ENCODE assay signal across 8 cellular contexts in genomic region chr9:74951107-74951720, GRCh38. TPM values are rescaled to one million over a fixed set of nuclear protein-coding genes. Genes with fewer than 3 reads are reported as not detected.
DNase-seq lines count a peak whose midpoint lies in the region; ATAC-seq and TF ChIP-seq lines count a peak whose summit lies in the region.

No MANE protein-coding gene starts in this region.

- peaks cover 38% of the 10 kb centered on the region for H3K4me1 Mint-ChIP-seq in activated CD4-positive, alpha-beta T cell treated with anti-CD3 and anti-CD28 coated beads, Interleukin-2, amount 10 ng/mL, durations not matched to agents 24 days and 14 days

- ATAC-seq in HG03025 (IDR thresholded peaks at IDR 0.05; ENCODE audit: low FRiP score, unreplicated experiment): no peak
- ATAC-seq in GM18517 (IDR thresholded peaks at IDR 0.05; ENCODE audit: unreplicated experiment): no peak

- H3K4me1 ChIP-seq in liver (ENCODE audit: control insufficient read depth in 4 of 4, insufficient read depth in 4 of 4, low read length in 3 of 4) (peaks cover 0 to 8% (median 3%) of the 10 kb centered on the region in 4 donors), thyroid gland (no peaks in the 10 kb centered on the region)

- no peaks in the 10 kb centered on the region for H3K36me3 ChIP-seq in liver (ENCODE audit: control insufficient read depth in 4 of 4, insufficient read depth in 3 of 4, low read depth in 1 of 4, low read length in 3 of 4)
- no peaks in the 10 kb centered on the region for H3K36me3 ChIP-seq in thyroid gland

- H3K9me3 ChIP-seq in liver (ENCODE audit: control insufficient read depth in 4 of 4, low read length in 3 of 4) (no peaks in the 10 kb centered on the region), thyroid gland (no peaks in the 10 kb centered on the region)

- peak overlapping the region; percentile 97 for H3K27ac Mint-ChIP-seq in activated CD4-positive, alpha-beta T cell treated with anti-CD3 and anti-CD28 coated beads, Interleukin-2, amount 10 ng/mL, durations not matched to agents 24 days and 14 days

- no peak for TF ChIP-seq POLR2A in thyroid gland (IDR thresholded peaks at IDR 0.05)

- TF ChIP-seq CTCF in liver (IDR thresholded peaks at IDR 0.05; ENCODE audit: low read depth, low read length, missing input control) (no peak), thyroid gland (IDR thresholded peaks at IDR 0.05) (no peak)

- intact Hi-C loops in activated CD4-positive, alpha-beta T cell treated with anti-CD3 and anti-CD28 coated beads, Interleukin-2, amount 10 ng/mL, durations not matched to agents 24 days and 14 days (cut with micrococcal nuclease): loop anchor here (2.0 to 10.0 kb wide), 3 partner anchors 64 to 1796 kb away; partner anchors contain the start of genes RFK and TRPM6
- intact Hi-C loops in thyroid gland (cut with DNase I): no loop called here

- H3K9ac ChIP-seq in liver (ENCODE audit: low read depth in 1 of 2, low read length in 2 of 2): peak overlapping the region in 1 of 2 donors; percentile 92

- H3K27me3 Mint-ChIP-seq in activated CD4-positive, alpha-beta T cell treated with anti-CD3 and anti-CD28 coated beads, Interleukin-2, amount 10 ng/mL, durations not matched to agents 24 days and 14 days: no peaks in the 10 kb centered on the region

- H3K9me3 Mint-ChIP-seq in activated CD4-positive, alpha-beta T cell treated with anti-CD3 and anti-CD28 coated beads, Interleukin-2, amount 10 ng/mL, durations not matched to agents 24 days and 14 days: no peaks in the 10 kb centered on the region

- DNase-seq in activated CD4-positive, alpha-beta T cell treated with anti-CD3 and anti-CD28 coated beads, Interleukin-2, amount 10 ng/mL, durations not matched to agents 24 days and 14 days: peak; percentile 60
- no peak for DNase-seq in activated CD4-positive, alpha-beta T cell treated with anti-CD3 and anti-CD28 coated beads for 4 hours
- peak in 1 of 2 donors; percentile 3 for DNase-seq in thyroid gland
- DNase-seq in occipital lobe (lab: John Stamatoyannopoulos, UW): no peak

- no peaks in the 10 kb centered on the region for H3K27me3 ChIP-seq in liver (ENCODE audit: control insufficient read depth in 4 of 4, insufficient read depth in 4 of 4, low read length in 3 of 4)
- H3K27me3 ChIP-seq in thyroid gland: no peaks in the 10 kb centered on the region

- no peak for TF ChIP-seq RAD21 in liver (IDR thresholded peaks at IDR 0.05)

- H3K36me3 Mint-ChIP-seq in activated CD4-positive, alpha-beta T cell treated with anti-CD3 and anti-CD28 coated beads, Interleukin-2, amount 10 ng/mL, durations not matched to agents 24 days and 14 days (ENCODE audit: low read depth): peaks cover 18% of the 10 kb centered on the region

- H3K4me3 ChIP-seq in liver (ENCODE audit: low read depth in 1 of 3, low read length in 3 of 3) (peak overlapping the region; percentile 68 to 86 (median 80)), thyroid gland (replicated peaks in 1 of 3) (peak overlapping the region in 2 of 3 donors; percentile 87 to 97)

- peak overlapping the region; percentile 60 for H3K27ac ChIP-seq in angular gyrus (ENCODE audit: low read depth, low read length)
- peak overlapping the region in 1 of 2 donors; percentile 97 for H3K27ac ChIP-seq in liver (ENCODE audit: low read depth in 1 of 2, low read length in 2 of 2)
- H3K27ac ChIP-seq in thyroid gland: peak overlapping the region; percentile 97 to 99 (median 97)

- H3K4me3 Mint-ChIP-seq in activated CD4-positive, alpha-beta T cell treated with anti-CD3 and anti-CD28 coated beads, Interleukin-2, amount 10 ng/mL, durations not matched to agents 24 days and 14 days: peak overlapping the region; percentile 98

- 66% methylated on average over 21 of the region's 21 CpGs for WGBS in liver
- 67% methylated on average over 21 of the region's 21 CpGs for WGBS in thyroid gland, 2 donors

TF ChIP-seq in liver, 16 proteins besides CTCF, POLR2A, EP300 and RAD21:
- no peak for TF ChIP-seq TAF1 (conservative IDR thresholded peaks at IDR 0.05)
- no peak for TF ChIP-seq HNF4A (conservative IDR thresholded peaks at IDR 0.05)
- no peak for TF ChIP-seq YY1 (IDR thresholded peaks at IDR 0.05)

RNA-seq across cellular contexts. Expression of gene C9orf40, which starts 1.5 kb away (rescaled TPM):
- 19.6 and 20.0 TPM in 2 replicates for total RNA-seq in activated CD4-positive, alpha-beta T cell treated with anti-CD3 and anti-CD28 coated beads, Interleukin-2, amount 10 ng/mL, durations not matched to agents 24 days and 14 days
- 10 to 100 TPM in 1 of 2 donors, 1 to 10 TPM in 1; 1.3 to 21.8 TPM for total RNA-seq in liver
- polyA plus RNA-seq in liver: 1 to 10 TPM; 1.3 to 1.9 TPM
- 1 to 10 TPM; 2.5 to 4.0 (median 3.3) TPM for total RNA-seq in thyroid gland
- 15.0 TPM for total RNA-seq in occipital lobe
